In genomic region chr1:40894858-40895257, GRCh38 we compare ENCODE assay signal across 1 cellular context. TPM values are rescaled to one million over a fixed set of nuclear protein-coding genes. Genes with fewer than 3 reads are reported as not detected.
"Had no signal": no experiment of that assay in that cellular context is flagged by ENCODE, and none has a peak within 500 bp of the region (broad histone marks: within the 10 kb centered on the region; RNA-seq: fewer than 3 reads in every experiment).

No MANE protein-coding gene starts in this region.

RNA-seq across cellular contexts. Expression of gene CITED4, which starts 32.7 kb away (rescaled TPM):
- total RNA-seq: GM23248 had no signal
- polyA plus RNA-seq: GM23248 had no signal
